Comparison of ENCODE assay signal across 19 cellular contexts in genomic region chr9:131436865-131437271, GRCh38. TPM values are rescaled to one million over a fixed set of nuclear protein-coding genes. Genes with fewer than 3 reads are reported as not detected.
A peak's percentile ranks its signal among the peaks of the same experiment; 100 is the strongest.
DNase-seq lines count a peak whose midpoint lies in the region; ATAC-seq, FAIRE-seq and TF ChIP-seq lines count a peak whose summit lies in the region.
"Had no signal": no experiment of that assay in that cellular context is flagged by ENCODE, and none has a peak within 500 bp of the region (broad histone marks: within the 10 kb centered on the region; RNA-seq: fewer than 3 reads in every experiment).

No MANE protein-coding gene starts in this region.

- H3K23me2 ChIP-seq in H1 (ENCODE audit: low read depth, low read length) = no peaks in the 10 kb centered on the region; the same call in 1 of the 2 replicates

- H3K27ac Mint-ChIP-seq in CD4-positive, alpha-beta T cell = peak overlapping the region; percentile 20
- H3K27ac Mint-ChIP-seq in naive thymus-derived CD4-positive, alpha-beta T cell = peak overlapping the region in 5 of 9 donors; percentile 11 to 69 (median 25)
- no peak overlapping the region for H3K27ac Mint-ChIP-seq in activated CD4-positive, alpha-beta T cell treated with anti-CD3 and anti-CD28 coated beads, Interleukin-2, amount 10 ng/mL, durations not matched to agents 24 days and 14 days
- H3K27ac Mint-ChIP-seq in natural killer cell = peak overlapping the region in 1 of 2 donors; percentile 23
- H3K27ac Mint-ChIP-seq: activated CD8-positive, alpha-beta memory T cell treated with anti-CD3 and anti-CD28 coated beads, Interleukin-2, amount 10 ng/mL, durations not matched to agents 7 days and 5 days had no signal

- no peak for TF ChIP-seq CTCF in CD4-positive, alpha-beta T cell (IDR thresholded peaks at IDR 0.05)
- TF ChIP-seq CTCF in H1 (IDR thresholded peaks at IDR 0.05; ENCODE audit: control extremely low read depth in 1 of 3, insufficient read depth in 1 of 3, low read depth in 1 of 3, low read length in 3 of 3) = no peak
- TF ChIP-seq CTCF in foreskin keratinocyte (conservative IDR thresholded peaks at IDR 0.05) = no peak
- no peak for TF ChIP-seq CTCF in natural killer cell (IDR thresholded peaks at IDR 0.05)

- intact Hi-C loops in CD4-positive, alpha-beta T cell (cut with DNase I, micrococcal nuclease) = no loop called here
- intact Hi-C loops in naive thymus-derived CD4-positive, alpha-beta T cell (cut with micrococcal nuclease) = loop anchor here in 1 of 2 donors (5.0 kb wide), 1 partner anchor 40 kb away; no protein-coding TSS in a partner anchor
- intact Hi-C loops in activated CD4-positive, alpha-beta T cell treated with anti-CD3 and anti-CD28 coated beads, Interleukin-2, amount 10 ng/mL, durations not matched to agents 24 days and 14 days (cut with micrococcal nuclease) = no loop called here
- intact Hi-C loops in natural killer cell (cut with micrococcal nuclease) = no loop called here

- peaks cover 22% of the 10 kb centered on the region for H3K4me1 Mint-ChIP-seq in CD4-positive, alpha-beta T cell (ENCODE audit: low read depth)
- peaks cover 9 to 42% (median 22%) of the 10 kb centered on the region in 7 donors for H3K4me1 Mint-ChIP-seq in naive thymus-derived CD4-positive, alpha-beta T cell
- H3K4me1 Mint-ChIP-seq in activated CD4-positive, alpha-beta T cell treated with anti-CD3 and anti-CD28 coated beads, Interleukin-2, amount 10 ng/mL, durations not matched to agents 24 days and 14 days = peaks cover 14% of the 10 kb centered on the region
- H3K4me1 Mint-ChIP-seq in natural killer cell = peaks cover 24 to 31% of the 10 kb centered on the region in 2 donors

- peaks cover 0 to 78% of the 10 kb centered on the region in 2 experiments; a peak in 3 of 4 replicates for H3K79me2 ChIP-seq in H1 (ENCODE audit: control insufficient read depth in 1 of 2, insufficient read depth in 2 of 2, low read length in 2 of 2)

- H2BK120ac ChIP-seq in H1 (replicated peaks; ENCODE audit: low read depth, low read length) = peak overlapping the region; percentile 82

- no peak overlapping the region for H2BK20ac ChIP-seq in H1 (ENCODE audit: low read length)

- H2BK5ac ChIP-seq in H1 (ENCODE audit: low read depth, low read length) = peak overlapping the region; percentile 90

- H3K9ac ChIP-seq in HUES48 (ENCODE audit: low read depth, low read length) = no peak overlapping the region
- H3K9ac ChIP-seq in H1 (replicated peaks in 1 of 4; ENCODE audit: extremely low read depth in 1 of 4, low read depth in 3 of 4, low read length in 3 of 4) = peak overlapping the region in 1 of 4 experiments; percentile 13; a peak in 1 of 7 replicates

- no peak for TF ChIP-seq RAD21 in H1 (IDR thresholded peaks at IDR 0.05 in 1 of 2, conservative IDR thresholded peaks at IDR 0.05 in 1 of 2; ENCODE audit: low read depth in 2 of 2, low read length in 2 of 2)

- WGBS in H1 (ENCODE audit: extremely low coverage in 1 of 2, insufficient coverage in 1 of 2, insufficient read length in 1 of 2, insufficient replicate concordance in 2 of 2, low coverage in 1 of 2, low lambda C conversion rate in 2 of 2, missing lambda C conversion rate in 1 of 2), 2 experiments = 25% methylated on average over 8 of the region's 8 CpGs; no CpG with 5 or more reads in 1 of the 2 experiments

- peaks cover 100% of the 10 kb centered on the region for H3K36me3 Mint-ChIP-seq in CD4-positive, alpha-beta T cell (ENCODE audit: low read depth)
- peaks cover 7 to 66% (median 22%) of the 10 kb centered on the region in 5 donors for H3K36me3 Mint-ChIP-seq in naive thymus-derived CD4-positive, alpha-beta T cell
- H3K36me3 Mint-ChIP-seq in activated CD4-positive, alpha-beta T cell treated with anti-CD3 and anti-CD28 coated beads, Interleukin-2, amount 10 ng/mL, durations not matched to agents 24 days and 14 days (ENCODE audit: low read depth) = peaks cover 72% of the 10 kb centered on the region
- peaks cover 9% of the 10 kb centered on the region for H3K36me3 Mint-ChIP-seq in natural killer cell

- H3K4me3 ChIP-seq in HUES48 (ENCODE audit: low read depth, low read length) = peak overlapping the region; percentile 18
- H3K4me3 ChIP-seq in H1 (ENCODE audit: extremely low read depth in 1 of 4, insufficient read depth in 2 of 4, low read depth in 3 of 4, low read length in 4 of 4) = peak overlapping the region in 1 of 4 experiments; percentile 37; a peak in 1 of 8 replicates
- no peak overlapping the region for H3K4me3 ChIP-seq in naive thymus-derived CD4-positive, alpha-beta T cell (ENCODE audit: low read length)
- H3K4me3 ChIP-seq: body of pancreas, SJCRH30 had no signal

- no peak for ATAC-seq in CD4-positive, alpha-beta T cell (ENCODE audit: poor library complexity)
- ATAC-seq in naive thymus-derived CD4-positive, alpha-beta T cell = no peak
- ATAC-seq in foreskin keratinocyte (no peak), natural killer cell (no peak)
- ATAC-seq: activated CD4-positive, CD25-positive, alpha-beta regulatory T cell treated with anti-CD3 and anti-CD28 coated beads, Interleukin-2, amount 50 U/mL, for 24 hours; activated CD8-positive, alpha-beta memory T cell treated with anti-CD3 and anti-CD28 coated beads, Interleukin-2, amount 10 ng/mL, durations not matched to agents 7 days and 5 days; body of pancreas; PC-3 had no signal

- H3K27ac ChIP-seq in CD4-positive, alpha-beta T cell (ENCODE audit: low read depth, low read length) = no peak overlapping the region
- H3K27ac ChIP-seq in HUES48 (ENCODE audit: low read depth, low read length) = peak overlapping the region; percentile 71
- peak overlapping the region; percentile 42; the same call in 1 of the 2 replicates for H3K27ac ChIP-seq in H1 (ENCODE audit: low read depth, low read length)
- no peak overlapping the region for H3K27ac ChIP-seq in naive thymus-derived CD4-positive, alpha-beta T cell (ENCODE audit: low read depth, low read length)
- H3K27ac ChIP-seq in foreskin keratinocyte = no peak overlapping the region
- H3K27ac ChIP-seq: body of pancreas, SJCRH30 had no signal

- no peaks in the 10 kb centered on the region for H3K9me3 ChIP-seq in CD4-positive, alpha-beta T cell (ENCODE audit: control insufficient read depth, low read length)
- H3K9me3 ChIP-seq in HUES48 (ENCODE audit: control insufficient read depth, insufficient read depth, low read length) = no peaks in the 10 kb centered on the region
- H3K9me3 ChIP-seq in H1 (ENCODE audit: insufficient read depth in 2 of 2, low read depth in 1 of 2, low read length in 1 of 2) = no peaks in the 10 kb centered on the region
- H3K9me3 ChIP-seq in naive thymus-derived CD4-positive, alpha-beta T cell (ENCODE audit: control insufficient read depth in 2 of 3, low read length in 3 of 3) = no peaks in the 10 kb centered on the region
- H3K9me3 ChIP-seq: body of pancreas, SJCRH30 had no signal

- no peak overlapping the region for H3K56ac ChIP-seq in H1 (replicated peaks; ENCODE audit: insufficient read length, low read depth, low read length)

- peak in 1 of 2 experiments; percentile 58; a peak in 1 of 3 replicates for TF ChIP-seq POLR2A in H1 (IDR thresholded peaks at IDR 0.05; ENCODE audit: control extremely low read depth in 1 of 2, low read depth in 2 of 2, low read length in 2 of 2)

- H3K9me3 Mint-ChIP-seq in CD4-positive, alpha-beta T cell = no peaks in the 10 kb centered on the region
- no peaks in the 10 kb centered on the region for H3K9me3 Mint-ChIP-seq in naive thymus-derived CD4-positive, alpha-beta T cell
- H3K9me3 Mint-ChIP-seq in activated CD4-positive, alpha-beta T cell treated with anti-CD3 and anti-CD28 coated beads, Interleukin-2, amount 10 ng/mL, durations not matched to agents 24 days and 14 days = no peaks in the 10 kb centered on the region
- no peaks in the 10 kb centered on the region for H3K9me3 Mint-ChIP-seq in natural killer cell

- no peak overlapping the region for H4K5ac ChIP-seq in H1 (ENCODE audit: insufficient read length, low read depth, low read length)

- peaks cover 17% of the 10 kb centered on the region for H3K79me1 ChIP-seq in H1 (ENCODE audit: low read depth, low read length)

- TF ChIP-seq EP300 in H1 (IDR thresholded peaks at IDR 0.05; ENCODE audit: borderline replicate concordance in 1 of 2, low read depth in 2 of 2, low read length in 2 of 2) = peak in 1 of 2 experiments; percentile 50; a peak in 1 of 3 replicates

- H2AFZ ChIP-seq in H1 (ENCODE audit: low read length) = no peak overlapping the region

- FAIRE-seq in H1 (lab: Jason Lieb, UNC) = peak; percentile 93
- FAIRE-seq: kidney had no signal

- peak overlapping the region; percentile 37 to 44 for H3K4me2 ChIP-seq in H1 (ENCODE audit: insufficient read depth in 1 of 2, low read depth in 2 of 2, low read length in 2 of 2)

- no peak overlapping the region for H3K4me3 Mint-ChIP-seq in CD4-positive, alpha-beta T cell
- H3K4me3 Mint-ChIP-seq in naive thymus-derived CD4-positive, alpha-beta T cell = no peak overlapping the region
- H3K4me3 Mint-ChIP-seq in activated CD4-positive, alpha-beta T cell treated with anti-CD3 and anti-CD28 coated beads, Interleukin-2, amount 10 ng/mL, durations not matched to agents 24 days and 14 days = no peak overlapping the region
- no peak overlapping the region for H3K4me3 Mint-ChIP-seq in natural killer cell
- H3K4me3 Mint-ChIP-seq: activated CD8-positive, alpha-beta memory T cell treated with anti-CD3 and anti-CD28 coated beads, Interleukin-2, amount 10 ng/mL, durations not matched to agents 7 days and 5 days had no signal

- peaks cover 95% of the 10 kb centered on the region for H3K36me3 ChIP-seq in HUES48 (ENCODE audit: control insufficient read depth, insufficient read depth, low read length)
- peaks cover 37 to 83% (median 52%) of the 10 kb centered on the region in 4 experiments for H3K36me3 ChIP-seq in H1 (ENCODE audit: control insufficient read depth in 2 of 4, insufficient read depth in 4 of 4, low read length in 3 of 4)
- peaks cover 48 to 91% (median 58%) of the 10 kb centered on the region in 3 experiments for H3K36me3 ChIP-seq in naive thymus-derived CD4-positive, alpha-beta T cell (ENCODE audit: control insufficient read depth in 2 of 3, insufficient read depth in 3 of 3, low read length in 3 of 3)

- no peak overlapping the region for H3K23ac ChIP-seq in H1 (ENCODE audit: insufficient read length)

- no peaks in the 10 kb centered on the region for H3K27me3 ChIP-seq in CD4-positive, alpha-beta T cell (ENCODE audit: control insufficient read depth, insufficient read depth, low read length)
- no peaks in the 10 kb centered on the region for H3K27me3 ChIP-seq in HUES48 (ENCODE audit: control insufficient read depth, insufficient read depth, low read length)
- no peaks in the 10 kb centered on the region for H3K27me3 ChIP-seq in H1 (replicated peaks in 1 of 4; ENCODE audit: control insufficient read depth in 3 of 4, extremely low read depth in 1 of 4, insufficient read depth in 3 of 4, low read length in 3 of 4)
- H3K27me3 ChIP-seq in naive thymus-derived CD4-positive, alpha-beta T cell (ENCODE audit: control insufficient read depth in 2 of 2, insufficient read depth in 2 of 2, low read length in 2 of 2) = no peaks in the 10 kb centered on the region
- H3K27me3 ChIP-seq in foreskin keratinocyte = no peaks in the 10 kb centered on the region
- H3K27me3 ChIP-seq: body of pancreas, SJCRH30 had no signal

- CTCF ChIA-PET in CD4-positive, alpha-beta T cell (lab: Charles Lee) = no interaction called here
- CTCF ChIA-PET in H1 (lab: Charles Lee; ENCODE audit: partially characterized antibody) = interaction anchor here (0.9 to 4.2 kb wide), 10 partner anchors 9 to 301 kb away, joined by 3 to 22 read pairs (median 4); no protein-coding TSS in a partner anchor
- CTCF ChIA-PET in naive thymus-derived CD4-positive, alpha-beta T cell (lab: Charles Lee) = no interaction called here

- peaks cover 20 to 33% of the 10 kb centered on the region in 2 experiments for H4K20me1 ChIP-seq in H1 (replicated peaks in 1 of 2; ENCODE audit: control insufficient read depth in 1 of 2, insufficient read depth in 2 of 2, low read length in 2 of 2)

- peaks cover 66% of the 10 kb centered on the region for H3K4me1 ChIP-seq in HUES48 (ENCODE audit: control insufficient read depth, insufficient read depth, low read length)
- H3K4me1 ChIP-seq in H1 (replicated peaks in 1 of 4; ENCODE audit: control insufficient read depth in 3 of 4, insufficient read depth in 4 of 4, low read length in 3 of 4) = peaks cover 25 to 48% (median 30%) of the 10 kb centered on the region in 4 experiments
- H3K4me1 ChIP-seq in naive thymus-derived CD4-positive, alpha-beta T cell (ENCODE audit: control insufficient read depth in 2 of 2, insufficient read depth in 2 of 2, low read length in 2 of 2) = no peaks in the 10 kb centered on the region
- peaks cover 8% of the 10 kb centered on the region for H3K4me1 ChIP-seq in foreskin keratinocyte
- H3K4me1 ChIP-seq: body of pancreas had no signal

- peak overlapping the region; percentile 94; the same call in 1 of the 2 replicates for H2BK12ac ChIP-seq in H1 (ENCODE audit: low read depth, low read length)

- POLR2A ChIA-PET in CD4-positive, alpha-beta T cell (lab: Charles Lee) = interaction anchor here (0.7 to 0.8 kb wide), 2 partner anchors 39 to 64 kb away, joined by 3 read pairs; no protein-coding TSS in a partner anchor
- POLR2A ChIA-PET in H1 (lab: Charles Lee; ENCODE audit: partially characterized antibody) = interaction anchor here (0.7 to 4.9 kb wide), 16 partner anchors 9 to 138 kb away, joined by 3 to 32 read pairs (median 6); no protein-coding TSS in a partner anchor
- POLR2A ChIA-PET in naive thymus-derived CD4-positive, alpha-beta T cell (lab: Charles Lee) = interaction anchor here (0.6 kb wide), 1 partner anchor 38 kb away, joined by 3 read pairs; no protein-coding TSS in a partner anchor

- peak overlapping the region; percentile 76 for H3K4ac ChIP-seq in H1 (replicated peaks; ENCODE audit: insufficient read length, low read depth, low read length)

- no peaks in the 10 kb centered on the region for H3K27me3 Mint-ChIP-seq in CD4-positive, alpha-beta T cell
- H3K27me3 Mint-ChIP-seq in naive thymus-derived CD4-positive, alpha-beta T cell = no peaks in the 10 kb centered on the region
- H3K27me3 Mint-ChIP-seq in activated CD4-positive, alpha-beta T cell treated with anti-CD3 and anti-CD28 coated beads, Interleukin-2, amount 10 ng/mL, durations not matched to agents 24 days and 14 days = no peaks in the 10 kb centered on the region
- no peaks in the 10 kb centered on the region for H3K27me3 Mint-ChIP-seq in natural killer cell (ENCODE audit: low read depth in 2 of 2)
- H3K27me3 Mint-ChIP-seq: activated CD8-positive, alpha-beta memory T cell treated with anti-CD3 and anti-CD28 coated beads, Interleukin-2, amount 10 ng/mL, durations not matched to agents 7 days and 5 days had no signal

- no peak overlapping the region for H4K8ac ChIP-seq in H1 (ENCODE audit: extremely low read depth, insufficient read depth, low read length)

- H3K14ac ChIP-seq in H1 (ENCODE audit: insufficient read length) = no peak overlapping the region

- no peak for DNase-seq in CD4-positive, alpha-beta T cell
- DNase-seq in H1 (ENCODE audit: low read depth in 1 of 2, low spot score in 2 of 2) (peak in 1 of 2 experiments; percentile 43), foreskin keratinocyte (no peak), natural killer cell (no peak)
- DNase-seq in naive thymus-derived CD4-positive, alpha-beta T cell = no peak
- DNase-seq in stimulated activated CD4-positive, alpha-beta T cell treated with anti-CD3 and anti-CD28 coated beads, Interleukin-2, amount 100 ng/mL, for 24 hours = no peak
- DNase-seq in activated CD4-positive, alpha-beta T cell treated with anti-CD3 and anti-CD28 coated beads, Interleukin-2, amount 10 ng/mL, durations not matched to agents 24 days and 14 days = no peak
- DNase-seq: activated CD8-positive, alpha-beta memory T cell treated with anti-CD3 and anti-CD28 coated beads, Interleukin-2, amount 10 ng/mL, durations not matched to agents 7 days and 5 days; body of pancreas; COR-L47; EL; MM.1S; NCI-H187 treated with DMSO at 0.1 percent for 48 hours; NCI-H526 treated with DMSO at 0.1 percent for 48 hours; PC-3; SJCRH30 had no signal

- H4K91ac ChIP-seq in H1 (replicated peaks; ENCODE audit: insufficient read length, low read length) = peak overlapping the region; percentile 63

- H2AK5ac ChIP-seq in H1 (ENCODE audit: low read depth, low read length) = peak overlapping the region; percentile 75; the same call in 1 of the 2 replicates

- peak overlapping the region; percentile 81; the same call in 1 of the 2 replicates for H2BK15ac ChIP-seq in H1 (ENCODE audit: low read length)

- H3K18ac ChIP-seq in H1 (ENCODE audit: extremely low read depth, low read length) = peak overlapping the region; percentile 68

RNA-seq across cellular contexts. Expression of gene PRRC2B, which starts 43.0 kb away (rescaled TPM):
- 100 to 1,000 TPM; 256 to 268 TPM for total RNA-seq in CD4-positive, alpha-beta T cell
- total RNA-seq in H1 (2021; fragmentation: NEBNext Ultra II Directional; extraction: Animal tissue kit (Norgen Biotek cat#: 25700)) = 249 and 255 TPM in 2 replicates
- 37.3 and 55.3 TPM in 2 replicates for polyA plus RNA-seq in H1 (2011; rRNA removed)
- polyA plus RNA-seq in H1 (2011; cell fraction: cytosol; rRNA removed) = 32.6 TPM
- polyA plus RNA-seq in H1 (2011; cell fraction: nucleus; rRNA removed) = 115 TPM
- 96.3 to 122 TPM (median 108 TPM) in 4 replicates for polyA plus RNA-seq in H1 (2012, experiment 1 of 2)
- 52.2 TPM for polyA plus RNA-seq in H1 (2012, experiment 2 of 2)
- polyA plus RNA-seq in H1 (2013, experiment 1 of 2) = 64.3 TPM
- polyA plus RNA-seq in H1 (2013, experiment 2 of 2) = 64.7 TPM
- 102 and 131 TPM in 2 replicates for polyA minus RNA-seq in H1 (2011; rRNA and poly(A)+ RNA removed)
- polyA minus RNA-seq in H1 (2011; cell fraction: cytosol; rRNA and poly(A)+ RNA removed) = 63.8 TPM
- polyA minus RNA-seq in H1 (2011; cell fraction: nucleus; rRNA and poly(A)+ RNA removed) = 69.0 TPM
- total RNA-seq in naive thymus-derived CD4-positive, alpha-beta T cell = 100 to 1,000 TPM; 208 to 382 (median 272) TPM
- polyA plus RNA-seq in naive thymus-derived CD4-positive, alpha-beta T cell = 10 to 100 TPM; 29.8 to 62.4 TPM
- total RNA-seq in foreskin keratinocyte = 85.0 and 89.2 TPM in 2 replicates
- 29.7 and 32.0 TPM in 2 replicates for polyA plus RNA-seq in foreskin keratinocyte
- 114 and 128 TPM in 2 replicates for total RNA-seq in activated CD4-positive, alpha-beta T cell treated with anti-CD3 and anti-CD28 coated beads, Interleukin-2, amount 10 ng/mL, durations not matched to agents 24 days and 14 days
- 100 to 1,000 TPM; 249 to 275 (median 274) TPM for total RNA-seq in natural killer cell

Comparison
In these comparisons a context has a peak if more than half of its experiments do, and no peak if none do; other contexts are left out.
1. H3K27ac ChIP-seq: peak in HUES48 (single experiment) and H1 (single experiment); none in CD4-positive, alpha-beta T cell (single experiment), naive thymus-derived CD4-positive, alpha-beta T cell (single experiment) and foreskin keratinocyte (single experiment).